Comparison of ENCODE assay signal across 8 cellular contexts in genomic region chr14:39266589-39266870, GRCh38. TPM values are rescaled to one million over a fixed set of nuclear protein-coding genes. Genes with fewer than 3 reads are reported as not detected.
DNase-seq lines count a peak whose midpoint lies in the region; ATAC-seq and TF ChIP-seq lines count a peak whose summit lies in the region.

No MANE protein-coding gene starts in this region.

- peak overlapping the region; percentile 90 for H3K9ac ChIP-seq in endocrine pancreas (ENCODE audit: control insufficient read depth, insufficient read depth, low read length)

- H3K9me3 ChIP-seq in RWPE2 (ENCODE audit: severe bottlenecking): no peaks in the 10 kb centered on the region
- H3K9me3 ChIP-seq in endocrine pancreas (ENCODE audit: control insufficient read depth, low read length): no peaks in the 10 kb centered on the region

- intact Hi-C loops in activated naive CD4-positive, alpha-beta T cell treated with anti-CD3 and anti-CD28 coated beads for 36 hours (cut with micrococcal nuclease): loop anchor here (2.0 to 5.0 kb wide), 3 partner anchors 164 to 1669 kb away; partner anchors contain the start of genes FOXA1, SEC23A and TTC6

- CTCF ChIA-PET in activated naive CD4-positive, alpha-beta T cell treated with anti-CD3 and anti-CD28 coated beads for 36 hours (lab: Charles Lee): interaction anchor here (1.0 to 1.5 kb wide), 2 partner anchors 96 to 160 kb away, joined by 3 to 4 read pairs; partner anchors contain the start of gene TRAPPC6B

- peak overlapping the region; percentile 84 for H3K27ac ChIP-seq in RWPE2 (ENCODE audit: poor library complexity, severe bottlenecking)

- DNase-seq in activated naive CD4-positive, alpha-beta T cell treated with anti-CD3 and anti-CD28 coated beads for 36 hours: peak; percentile 48
- no peak for DNase-seq in activated naive CD4-positive, alpha-beta T cell treated with anti-CD3 and anti-CD28 coated beads, Interleukin-2, amount 50 U/mL, for 16 hours
- DNase-seq in RWPE2 (ENCODE audit: low spot score) (peak; percentile 85), naive B cell (no peak), NCI-H2081 (lab: John Stamatoyannopoulos, UW) (no peak), midbrain (lab: John Stamatoyannopoulos, UW) (no peak)

- H3K27me3 Mint-ChIP-seq in activated naive CD4-positive, alpha-beta T cell treated with anti-CD3 and anti-CD28 coated beads for 36 hours (ENCODE audit: low read depth): no peaks in the 10 kb centered on the region
- H3K27me3 Mint-ChIP-seq in naive B cell: no peaks in the 10 kb centered on the region

- H3K27ac Mint-ChIP-seq in activated naive CD4-positive, alpha-beta T cell treated with anti-CD3 and anti-CD28 coated beads for 36 hours: peak overlapping the region; percentile 93
- H3K27ac Mint-ChIP-seq in naive B cell: peak overlapping the region; percentile 96 to 100 (median 99)

- ATAC-seq in HG02981 (IDR thresholded peaks at IDR 0.05; ENCODE audit: unreplicated experiment): peak; percentile 33
- ATAC-seq in RWPE2 (ENCODE audit: low read depth): peak; percentile 55
- peak; percentile 35 to 37 for ATAC-seq in naive B cell (ENCODE audit: low read depth in 2 of 2)

- peak overlapping the region; percentile 72 for H3K4me3 Mint-ChIP-seq in activated naive CD4-positive, alpha-beta T cell treated with anti-CD3 and anti-CD28 coated beads for 36 hours
- peak overlapping the region; percentile 96 to 98 (median 97) for H3K4me3 Mint-ChIP-seq in naive B cell

- H3K36me3 ChIP-seq in RWPE2 (ENCODE audit: low read depth) (no peaks in the 10 kb centered on the region), endocrine pancreas (ENCODE audit: control insufficient read depth, insufficient read depth, low read length) (no peaks in the 10 kb centered on the region)

- peaks cover 43% of the 10 kb centered on the region for H3K4me1 Mint-ChIP-seq in activated naive CD4-positive, alpha-beta T cell treated with anti-CD3 and anti-CD28 coated beads for 36 hours (ENCODE audit: low read depth)
- H3K4me1 Mint-ChIP-seq in naive B cell: peaks cover 26 to 55% (median 51%) of the 10 kb centered on the region in 3 donors

- H3K27me3 ChIP-seq in RWPE2 (ENCODE audit: insufficient read depth, poor library complexity, severe bottlenecking) (no peaks in the 10 kb centered on the region), endocrine pancreas (ENCODE audit: control insufficient read depth, insufficient read depth, low read length) (no peaks in the 10 kb centered on the region)

- no peaks in the 10 kb centered on the region for H3K36me3 Mint-ChIP-seq in activated naive CD4-positive, alpha-beta T cell treated with anti-CD3 and anti-CD28 coated beads for 36 hours (ENCODE audit: low read depth)
- no peaks in the 10 kb centered on the region for H3K36me3 Mint-ChIP-seq in naive B cell

- peaks cover 11% of the 10 kb centered on the region for H3K9me3 Mint-ChIP-seq in activated naive CD4-positive, alpha-beta T cell treated with anti-CD3 and anti-CD28 coated beads for 36 hours
- peaks cover 0 to 8% (median 0%) of the 10 kb centered on the region in 7 donors for H3K9me3 Mint-ChIP-seq in naive B cell

- no peak for TF ChIP-seq CTCF in RWPE2 (IDR thresholded peaks at IDR 0.05; ENCODE audit: poor library complexity, severe bottlenecking)

- H3K4me1 ChIP-seq in RWPE2 (ENCODE audit: insufficient read depth, poor library complexity, severe bottlenecking): peaks cover 21% of the 10 kb centered on the region
- H3K4me1 ChIP-seq in endocrine pancreas (ENCODE audit: control insufficient read depth, insufficient read depth, low read length): peaks cover 19% of the 10 kb centered on the region

- peak overlapping the region; percentile 59 for H3K4me3 ChIP-seq in RWPE2 (ENCODE audit: severe bottlenecking)
- peak overlapping the region; percentile 86 for H3K4me3 ChIP-seq in endocrine pancreas (ENCODE audit: control insufficient read depth, insufficient read depth, low read length)

RNA-seq across cellular contexts. Expression of gene MIA2, which starts 32.8 kb away (rescaled TPM):
- total RNA-seq in activated naive CD4-positive, alpha-beta T cell treated with anti-CD3 and anti-CD28 coated beads for 36 hours: 10 to 100 TPM; 19.9 to 20.9 TPM
- 10 to 100 TPM; 16.2 to 27.3 (median 23.7) TPM for polyA plus RNA-seq in naive B cell (ENCODE audit: low read depth in 6 of 6)

Comparison
In these comparisons a context has a peak if more than half of its experiments do, and no peak if none do; other contexts are left out.
1. DNase-seq: peak in activated naive CD4-positive, alpha-beta T cell treated with anti-CD3 and anti-CD28 coated beads for 36 hours (single experiment) and RWPE2 (single experiment); none in activated naive CD4-positive, alpha-beta T cell treated with anti-CD3 and anti-CD28 coated beads, Interleukin-2, amount 50 U/mL, for 16 hours (single experiment), naive B cell (single experiment), NCI-H2081 (0 of 2) and midbrain (single experiment).
2. Peak in every context shown above with its lines, with median percentiles within 50 percentile points of each other: ATAC-seq.